ENCODE assay signal across 8 cellular contexts in genomic region chrX:104909694-104910093, GRCh38.
DNase-seq lines count a peak whose midpoint lies in the region; ATAC-seq and TF ChIP-seq lines count a peak whose summit lies in the region.
"Not testable (repeated sequence)": the region's sequence is repeated elsewhere in the genome, so short reads cannot be mapped to it uniquely, and the experiment has no call there.

No MANE protein-coding gene starts in this region.

- CTCF ChIA-PET in WTC11 (lab: Charles Lee): interaction anchor here (0.6 to 1.5 kb wide), 6 partner anchors 11 to 373 kb away, joined by 3 to 14 read pairs (median 4); partner anchors contain the start of gene IL1RAPL2

- DNase-seq in WTC11 (ENCODE audit: low spot score): peak; percentile 42
- DNase-seq in activated T-helper 2 cell treated with anti-CD3 and anti-CD28 coated beads, Interferon-gamma antibody, Interleukin-2, Interleukin-4, amounts not matched to agents 10 μg/mL and 5 μg/mL and 100 μg/mL, durations not matched to agents 14 hours and 24 hours and 36 hours (ENCODE audit: low spot score); central memory CD8-positive, alpha-beta T cell (ENCODE audit: low spot score in 2 of 2); progenitor cell of endocrine pancreas (ENCODE audit: low spot score, unreplicated experiment); upper lobe of right lung: not testable (repeated sequence)

- not testable (repeated sequence) for H3K36me3 ChIP-seq in HUES64 (ENCODE audit: insufficient read depth, low read length); mesodermal cell (ENCODE audit: control insufficient read depth, insufficient read depth, low read length); upper lobe of right lung

- not testable (repeated sequence) for H3K4me1 Mint-ChIP-seq in WTC11; activated T-helper 2 cell treated with anti-CD3 and anti-CD28 coated beads, Interferon-gamma antibody, Interleukin-2, Interleukin-4, amounts not matched to agents 10 μg/mL and 5 μg/mL and 100 μg/mL, durations not matched to agents 14 hours and 24 hours and 36 hours (ENCODE audit: low read depth); central memory CD8-positive, alpha-beta T cell
- peaks cover 18% of the 10 kb centered on the region for H3K4me1 Mint-ChIP-seq in progenitor cell of endocrine pancreas (ENCODE audit: low read depth)

- H3K27ac Mint-ChIP-seq in WTC11 (peak overlapping the region; percentile 85), progenitor cell of endocrine pancreas (peak overlapping the region; percentile 92)
- not testable (repeated sequence) for H3K27ac Mint-ChIP-seq in activated T-helper 2 cell treated with anti-CD3 and anti-CD28 coated beads, Interferon-gamma antibody, Interleukin-2, Interleukin-4, amounts not matched to agents 10 μg/mL and 5 μg/mL and 100 μg/mL, durations not matched to agents 14 hours and 24 hours and 36 hours
- H3K27ac Mint-ChIP-seq in central memory CD8-positive, alpha-beta T cell (ENCODE audit: low read depth): peak overlapping the region; percentile 38

- not testable (repeated sequence) for H3K9me3 Mint-ChIP-seq in WTC11; activated T-helper 2 cell treated with anti-CD3 and anti-CD28 coated beads, Interferon-gamma antibody, Interleukin-2, Interleukin-4, amounts not matched to agents 10 μg/mL and 5 μg/mL and 100 μg/mL, durations not matched to agents 14 hours and 24 hours and 36 hours; central memory CD8-positive, alpha-beta T cell
- H3K9me3 Mint-ChIP-seq in progenitor cell of endocrine pancreas (ENCODE audit: low read depth): peaks cover 10% of the 10 kb centered on the region

- H3K4me3 Mint-ChIP-seq in WTC11 (peak overlapping the region; percentile 82), progenitor cell of endocrine pancreas (ENCODE audit: low read depth) (peak overlapping the region; percentile 78)
- H3K4me3 Mint-ChIP-seq in activated T-helper 2 cell treated with anti-CD3 and anti-CD28 coated beads, Interferon-gamma antibody, Interleukin-2, Interleukin-4, amounts not matched to agents 10 μg/mL and 5 μg/mL and 100 μg/mL, durations not matched to agents 14 hours and 24 hours and 36 hours (ENCODE audit: low read depth): peak overlapping the region; percentile 26
- H3K4me3 Mint-ChIP-seq in central memory CD8-positive, alpha-beta T cell: peak overlapping the region; percentile 63

- H3K9me3 ChIP-seq in HUES64 (ENCODE audit: insufficient read depth, low read depth, low read length); mesodermal cell (ENCODE audit: control insufficient read depth, low read length); upper lobe of right lung: not testable (repeated sequence)

- not testable (repeated sequence) for H3K27me3 ChIP-seq in HUES64 (ENCODE audit: insufficient read depth, low read length); upper lobe of right lung

- TF ChIP-seq CTCF in WTC11 (IDR thresholded peaks at IDR 0.05); upper lobe of right lung (IDR thresholded peaks at IDR 0.05): not testable (repeated sequence)
- peak; percentile 19 for TF ChIP-seq CTCF in progenitor cell of endocrine pancreas (IDR thresholded peaks at IDR 0.05; ENCODE audit: unreplicated experiment)

- H3K27ac ChIP-seq in HUES64 (ENCODE audit: low read depth, low read length); mesodermal cell (ENCODE audit: low read depth, low read length, severe bottlenecking); upper lobe of right lung: not testable (repeated sequence)

- H3K4me3 ChIP-seq in HUES64 (ENCODE audit: low read length) (peak overlapping the region; percentile 74), iPS-11a (ENCODE audit: low read depth, low read length) (peak overlapping the region; percentile 37), mesodermal cell (ENCODE audit: extremely low read depth, insufficient read depth, low read length, poor library complexity, severe bottlenecking) (peak overlapping the region; percentile 26), upper lobe of right lung (peak overlapping the region; percentile 14)

- not testable (repeated sequence) for H3K4me1 ChIP-seq in HUES64 (ENCODE audit: insufficient read depth, low read length); mesodermal cell (ENCODE audit: control insufficient read depth, insufficient read depth, low read length, poor library complexity, severe bottlenecking); upper lobe of right lung

- intact Hi-C loops in activated T-helper 2 cell treated with anti-CD3 and anti-CD28 coated beads, Interferon-gamma antibody, Interleukin-2, Interleukin-4, amounts not matched to agents 10 μg/mL and 5 μg/mL and 100 μg/mL, durations not matched to agents 14 hours and 24 hours and 36 hours (cut with micrococcal nuclease); upper lobe of right lung (cut with DNase I): not testable (repeated sequence)

- ATAC-seq in WTC11; central memory CD8-positive, alpha-beta T cell (replicated peaks; ENCODE audit: extremely low read depth, poor library complexity, severe bottlenecking); upper lobe of right lung: not testable (repeated sequence)

- under 1% methylated on average over 10 of the region's 10 CpGs for WGBS in HUES64
- WGBS in mesodermal cell (ENCODE audit: insufficient coverage in 2 of 2), 2 experiments: 0 to 6% methylated on average over 2 to 7 of the region's 10 CpGs

- POLR2A ChIA-PET in WTC11 (lab: Charles Lee): not testable (repeated sequence)

- H3K27me3 Mint-ChIP-seq in WTC11 (ENCODE audit: low read depth); activated T-helper 2 cell treated with anti-CD3 and anti-CD28 coated beads, Interferon-gamma antibody, Interleukin-2, Interleukin-4, amounts not matched to agents 10 μg/mL and 5 μg/mL and 100 μg/mL, durations not matched to agents 14 hours and 24 hours and 36 hours (ENCODE audit: low read depth); central memory CD8-positive, alpha-beta T cell; progenitor cell of endocrine pancreas: not testable (repeated sequence)

- not testable (repeated sequence) for H3K36me3 Mint-ChIP-seq in WTC11; activated T-helper 2 cell treated with anti-CD3 and anti-CD28 coated beads, Interferon-gamma antibody, Interleukin-2, Interleukin-4, amounts not matched to agents 10 μg/mL and 5 μg/mL and 100 μg/mL, durations not matched to agents 14 hours and 24 hours and 36 hours (ENCODE audit: low read depth); central memory CD8-positive, alpha-beta T cell (ENCODE audit: insufficient read depth); progenitor cell of endocrine pancreas (ENCODE audit: insufficient read depth)

- H3K9ac ChIP-seq in HUES64 (ENCODE audit: low read depth, low read length): peak overlapping the region; percentile 81

Comparison
In these comparisons a context has a peak if more than half of its experiments do, and no peak if none do; other contexts are left out.
1. H3K4me3 ChIP-seq: peak in every context shown above with its lines; median percentile 74 in HUES64; 37 in iPS-11a; 26 in mesodermal cell; 14 in upper lobe of right lung.
2. H3K4me3 Mint-ChIP-seq: peak in every context shown above with its lines; median percentile 82 in WTC11; 78 in progenitor cell of endocrine pancreas; 63 in central memory CD8-positive, alpha-beta T cell; 26 in activated T-helper 2 cell treated with anti-CD3 and anti-CD28 coated beads, Interferon-gamma antibody, Interleukin-2, Interleukin-4, amounts not matched to agents 10 μg/mL and 5 μg/mL and 100 μg/mL, durations not matched to agents 14 hours and 24 hours and 36 hours.